ENCODE assay signal across 1 cellular context in the genomic region with DNA sequence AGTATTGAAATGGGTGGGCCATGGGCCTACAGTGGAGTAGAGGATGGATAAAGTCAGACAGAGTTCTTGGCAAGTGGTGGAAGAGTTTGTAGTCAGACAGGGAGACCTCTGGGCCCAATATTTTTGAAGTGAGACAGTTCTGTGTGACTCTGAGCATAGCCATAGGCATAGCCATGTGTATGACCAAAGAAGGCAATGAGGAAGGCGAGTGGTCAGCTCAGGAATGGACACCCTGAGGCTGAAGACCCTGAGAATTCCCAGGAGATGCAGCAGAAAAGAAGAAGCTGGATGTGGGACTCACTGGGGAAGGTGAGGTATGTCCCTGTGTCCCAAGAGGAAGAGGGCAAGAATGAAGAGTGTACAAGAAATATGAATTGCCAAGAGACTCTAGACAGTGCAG.
TF ChIP-seq lines count a peak whose summit lies in the region.

No MANE protein-coding gene starts in this region.

TF ChIP-seq in H1, 55 proteins besides CTCF, POLR2A, EP300 and RAD21:
- no peak for TF ChIP-seq CHD1 (IDR thresholded peaks at IDR 0.05; ENCODE audit: low read depth, low read length)
- no peak for TF ChIP-seq TCF12 (IDR thresholded peaks at IDR 0.05; ENCODE audit: low read depth, low read length)
- no peak for TF ChIP-seq RXRA (IDR thresholded peaks at IDR 0.05; ENCODE audit: insufficient read depth, low read depth, low read length)
- TF ChIP-seq, protein P1, sequence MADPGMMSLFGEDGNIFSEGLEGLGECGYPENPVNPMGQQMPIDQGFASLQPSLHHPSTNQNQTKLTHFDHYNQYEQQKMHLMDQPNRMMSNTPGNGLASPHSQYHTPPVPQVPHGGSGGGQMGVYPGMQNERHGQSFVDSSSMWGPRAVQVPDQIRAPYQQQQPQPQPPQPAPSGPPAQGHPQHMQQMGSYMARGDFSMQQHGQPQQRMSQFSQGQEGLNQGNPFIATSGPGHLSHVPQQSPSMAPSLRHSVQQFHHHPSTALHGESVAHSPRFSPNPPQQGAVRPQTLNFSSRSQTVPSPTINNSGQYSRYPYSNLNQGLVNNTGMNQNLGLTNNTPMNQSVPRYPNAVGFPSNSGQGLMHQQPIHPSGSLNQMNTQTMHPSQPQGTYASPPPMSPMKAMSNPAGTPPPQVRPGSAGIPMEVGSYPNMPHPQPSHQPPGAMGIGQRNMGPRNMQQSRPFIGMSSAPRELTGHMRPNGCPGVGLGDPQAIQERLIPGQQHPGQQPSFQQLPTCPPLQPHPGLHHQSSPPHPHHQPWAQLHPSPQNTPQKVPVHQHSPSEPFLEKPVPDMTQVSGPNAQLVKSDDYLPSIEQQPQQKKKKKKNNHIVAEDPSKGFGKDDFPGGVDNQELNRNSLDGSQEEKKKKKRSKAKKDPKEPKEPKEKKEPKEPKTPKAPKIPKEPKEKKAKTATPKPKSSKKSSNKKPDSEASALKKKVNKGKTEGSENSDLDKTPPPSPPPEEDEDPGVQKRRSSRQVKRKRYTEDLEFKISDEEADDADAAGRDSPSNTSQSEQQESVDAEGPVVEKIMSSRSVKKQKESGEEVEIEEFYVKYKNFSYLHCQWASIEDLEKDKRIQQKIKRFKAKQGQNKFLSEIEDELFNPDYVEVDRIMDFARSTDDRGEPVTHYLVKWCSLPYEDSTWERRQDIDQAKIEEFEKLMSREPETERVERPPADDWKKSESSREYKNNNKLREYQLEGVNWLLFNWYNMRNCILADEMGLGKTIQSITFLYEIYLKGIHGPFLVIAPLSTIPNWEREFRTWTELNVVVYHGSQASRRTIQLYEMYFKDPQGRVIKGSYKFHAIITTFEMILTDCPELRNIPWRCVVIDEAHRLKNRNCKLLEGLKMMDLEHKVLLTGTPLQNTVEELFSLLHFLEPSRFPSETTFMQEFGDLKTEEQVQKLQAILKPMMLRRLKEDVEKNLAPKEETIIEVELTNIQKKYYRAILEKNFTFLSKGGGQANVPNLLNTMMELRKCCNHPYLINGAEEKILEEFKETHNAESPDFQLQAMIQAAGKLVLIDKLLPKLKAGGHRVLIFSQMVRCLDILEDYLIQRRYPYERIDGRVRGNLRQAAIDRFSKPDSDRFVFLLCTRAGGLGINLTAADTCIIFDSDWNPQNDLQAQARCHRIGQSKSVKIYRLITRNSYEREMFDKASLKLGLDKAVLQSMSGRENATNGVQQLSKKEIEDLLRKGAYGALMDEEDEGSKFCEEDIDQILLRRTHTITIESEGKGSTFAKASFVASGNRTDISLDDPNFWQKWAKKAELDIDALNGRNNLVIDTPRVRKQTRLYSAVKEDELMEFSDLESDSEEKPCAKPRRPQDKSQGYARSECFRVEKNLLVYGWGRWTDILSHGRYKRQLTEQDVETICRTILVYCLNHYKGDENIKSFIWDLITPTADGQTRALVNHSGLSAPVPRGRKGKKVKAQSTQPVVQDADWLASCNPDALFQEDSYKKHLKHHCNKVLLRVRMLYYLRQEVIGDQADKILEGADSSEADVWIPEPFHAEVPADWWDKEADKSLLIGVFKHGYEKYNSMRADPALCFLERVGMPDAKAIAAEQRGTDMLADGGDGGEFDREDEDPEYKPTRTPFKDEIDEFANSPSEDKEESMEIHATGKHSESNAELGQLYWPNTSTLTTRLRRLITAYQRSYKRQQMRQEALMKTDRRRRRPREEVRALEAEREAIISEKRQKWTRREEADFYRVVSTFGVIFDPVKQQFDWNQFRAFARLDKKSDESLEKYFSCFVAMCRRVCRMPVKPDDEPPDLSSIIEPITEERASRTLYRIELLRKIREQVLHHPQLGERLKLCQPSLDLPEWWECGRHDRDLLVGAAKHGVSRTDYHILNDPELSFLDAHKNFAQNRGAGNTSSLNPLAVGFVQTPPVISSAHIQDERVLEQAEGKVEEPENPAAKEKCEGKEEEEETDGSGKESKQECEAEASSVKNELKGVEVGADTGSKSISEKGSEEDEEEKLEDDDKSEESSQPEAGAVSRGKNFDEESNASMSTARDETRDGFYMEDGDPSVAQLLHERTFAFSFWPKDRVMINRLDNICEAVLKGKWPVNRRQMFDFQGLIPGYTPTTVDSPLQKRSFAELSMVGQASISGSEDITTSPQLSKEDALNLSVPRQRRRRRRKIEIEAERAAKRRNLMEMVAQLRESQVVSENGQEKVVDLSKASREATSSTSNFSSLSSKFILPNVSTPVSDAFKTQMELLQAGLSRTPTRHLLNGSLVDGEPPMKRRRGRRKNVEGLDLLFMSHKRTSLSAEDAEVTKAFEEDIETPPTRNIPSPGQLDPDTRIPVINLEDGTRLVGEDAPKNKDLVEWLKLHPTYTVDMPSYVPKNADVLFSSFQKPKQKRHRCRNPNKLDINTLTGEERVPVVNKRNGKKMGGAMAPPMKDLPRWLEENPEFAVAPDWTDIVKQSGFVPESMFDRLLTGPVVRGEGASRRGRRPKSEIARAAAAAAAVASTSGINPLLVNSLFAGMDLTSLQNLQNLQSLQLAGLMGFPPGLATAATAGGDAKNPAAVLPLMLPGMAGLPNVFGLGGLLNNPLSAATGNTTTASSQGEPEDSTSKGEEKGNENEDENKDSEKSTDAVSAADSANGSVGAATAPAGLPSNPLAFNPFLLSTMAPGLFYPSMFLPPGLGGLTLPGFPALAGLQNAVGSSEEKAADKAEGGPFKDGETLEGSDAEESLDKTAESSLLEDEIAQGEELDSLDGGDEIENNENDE (IDR thresholded peaks at IDR 0.05; ENCODE audit: insufficient replicate concordance, low read length), result no peak
- no peak for TF ChIP-seq HDAC6 (IDR thresholded peaks at IDR 0.05; ENCODE audit: low read depth, low read length)
- TF ChIP-seq MAFK (IDR thresholded peaks at IDR 0.05; ENCODE audit: low read depth, low read length), result no peak
- no peak for TF ChIP-seq CREB1 (IDR thresholded peaks at IDR 0.05)
- TF ChIP-seq CEBPB (IDR thresholded peaks at IDR 0.05; ENCODE audit: low read depth, low read length), result no peak
TF ChIP-seq in H1: peak in this region for 0.
